ENCODE assay signal across 1 cellular context in the genomic region with DNA sequence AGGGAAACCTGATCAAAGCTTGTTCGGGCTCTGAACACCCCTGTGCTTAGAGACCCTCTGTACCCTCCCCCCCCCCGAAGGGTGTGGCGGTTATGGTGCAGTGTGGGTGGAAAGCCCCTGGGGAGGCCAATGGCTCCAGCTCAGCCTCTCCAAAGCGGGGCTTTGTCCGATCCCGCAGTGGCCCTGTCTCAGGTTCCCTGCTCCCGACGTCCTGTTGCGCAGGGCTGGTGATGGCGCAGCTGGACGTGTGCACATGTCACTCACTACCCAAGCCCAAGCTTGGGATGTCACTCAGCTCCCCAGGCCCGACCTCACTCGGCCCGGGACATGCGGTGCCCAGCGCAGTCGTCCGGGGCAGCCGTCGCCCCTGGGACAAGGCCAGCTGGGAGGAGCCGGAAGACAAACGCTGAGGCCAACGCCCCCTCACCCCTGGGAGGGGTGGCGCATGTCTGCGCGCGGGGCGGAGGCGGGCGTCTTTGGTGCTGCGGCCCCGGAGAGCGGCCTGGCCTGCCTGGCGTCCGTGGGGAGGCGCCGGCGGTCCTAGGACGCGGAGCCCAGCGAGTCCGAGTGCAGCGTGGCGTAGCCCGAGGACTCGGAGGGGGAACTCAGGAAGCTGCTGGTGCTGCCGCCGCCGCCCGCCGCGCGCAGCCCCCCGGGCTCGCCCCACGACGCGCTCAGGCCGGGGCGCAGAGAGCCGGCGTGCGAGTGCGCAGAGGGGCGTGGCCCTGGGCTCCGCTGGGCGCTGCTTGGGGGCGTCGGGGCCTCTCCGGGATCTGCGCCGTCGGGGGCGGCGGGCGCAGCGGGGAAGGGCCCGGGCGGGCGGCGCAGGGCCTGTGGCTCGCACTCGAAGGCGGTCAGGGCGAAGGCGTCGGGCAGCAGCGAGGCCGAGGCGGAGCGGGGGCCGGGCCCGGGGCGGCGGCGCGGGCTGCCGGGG.
TF ChIP-seq lines count a peak whose summit lies in the region.

No MANE protein-coding gene starts in this region.

TF ChIP-seq in SK-N-SH, 30 proteins besides CTCF, POLR2A, EP300 and RAD21 (continued from another document):
- TF ChIP-seq TAF1 (IDR thresholded peaks at IDR 0.05; ENCODE audit: borderline replicate concordance, low read depth, low read length) (no peak), RCOR1 (IDR thresholded peaks at IDR 0.05; ENCODE audit: low read length) (no peak), FOSL2 (IDR thresholded peaks at IDR 0.05; ENCODE audit: borderline replicate concordance, low read depth) (no peak), TCF12 (IDR thresholded peaks at IDR 0.05) (no peak), RXRA (IDR thresholded peaks at IDR 0.05; ENCODE audit: borderline replicate concordance, low read depth) (no peak), JUND (IDR thresholded peaks at IDR 0.05) (no peak), MXI1 (IDR thresholded peaks at IDR 0.05; ENCODE audit: low read depth, low read length) (no peak)
- TF ChIP-seq, protein P1, sequence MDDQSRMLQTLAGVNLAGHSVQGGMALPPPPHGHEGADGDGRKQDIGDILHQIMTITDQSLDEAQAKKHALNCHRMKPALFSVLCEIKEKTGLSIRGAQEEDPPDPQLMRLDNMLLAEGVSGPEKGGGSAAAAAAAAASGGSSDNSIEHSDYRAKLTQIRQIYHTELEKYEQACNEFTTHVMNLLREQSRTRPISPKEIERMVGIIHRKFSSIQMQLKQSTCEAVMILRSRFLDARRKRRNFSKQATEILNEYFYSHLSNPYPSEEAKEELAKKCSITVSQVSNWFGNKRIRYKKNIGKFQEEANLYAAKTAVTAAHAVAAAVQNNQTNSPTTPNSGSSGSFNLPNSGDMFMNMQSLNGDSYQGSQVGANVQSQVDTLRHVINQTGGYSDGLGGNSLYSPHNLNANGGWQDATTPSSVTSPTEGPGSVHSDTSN (IDR thresholded peaks at IDR 0.05): no peak
- TF ChIP-seq, protein P2, sequence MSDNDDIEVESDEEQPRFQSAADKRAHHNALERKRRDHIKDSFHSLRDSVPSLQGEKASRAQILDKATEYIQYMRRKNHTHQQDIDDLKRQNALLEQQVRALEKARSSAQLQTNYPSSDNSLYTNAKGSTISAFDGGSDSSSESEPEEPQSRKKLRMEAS (IDR thresholded peaks at IDR 0.05; ENCODE audit: low read depth): no peak
